10 cellular contexts compared by ENCODE assay signal in the genomic region with DNA sequence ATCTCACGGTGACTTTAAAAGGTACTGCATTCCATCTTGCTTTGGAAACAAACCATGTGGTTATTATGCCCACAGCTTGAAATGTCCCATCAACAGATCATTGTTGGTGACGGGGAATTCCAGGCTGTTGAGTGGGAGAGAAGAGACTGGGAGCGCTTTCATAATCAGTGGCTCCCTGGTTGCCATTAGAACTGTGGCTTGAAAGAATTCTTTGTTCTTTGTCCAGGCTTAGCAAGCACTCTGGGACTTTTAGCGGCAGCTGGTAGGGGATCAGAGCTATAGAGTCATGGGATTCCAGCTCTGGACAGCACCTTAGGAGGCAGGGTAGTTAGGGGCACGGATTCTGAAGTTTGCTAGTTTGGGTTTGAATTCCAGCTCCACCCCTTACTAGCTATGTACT. TPM values are rescaled to one million over a fixed set of nuclear protein-coding genes. Genes with fewer than 3 reads are reported as not detected.
DNase-seq lines count a peak whose midpoint lies in the region; ATAC-seq and TF ChIP-seq lines count a peak whose summit lies in the region.
"Had no signal": no experiment of that assay in that cellular context is flagged by ENCODE, and none has a peak within 500 bp of the region (broad histone marks: within the 10 kb centered on the region; RNA-seq: fewer than 3 reads in every experiment).

No MANE protein-coding gene starts in this region.

- peaks cover 0 to 5% (median 2%) of the 10 kb centered on the region in 5 experiments for H3K9me3 Mint-ChIP-seq in brain

- TF ChIP-seq CTCF in brain (conservative IDR thresholded peaks at IDR 0.05) (no peak), tibial artery (IDR thresholded peaks at IDR 0.05) (no peak)

- peaks cover 4% of the 10 kb centered on the region for H3K27me3 Mint-ChIP-seq in brain

- peak overlapping the region in 4 of 5 experiments; percentile 75 to 85 (median 83) for H3K27ac Mint-ChIP-seq in brain

- H3K36me3 Mint-ChIP-seq in brain, result no peaks in the 10 kb centered on the region

- intact Hi-C loops in sciatic nerve (cut with DNase I) (no loop called here), tibial artery (cut with DNase I; ENCODE audit: low total_unique reads) (no loop called here)

- no peak overlapping the region for H3K27ac ChIP-seq in tibial artery

- peak; percentile 54 for DNase-seq in GM04504 (ENCODE audit: low read depth)
- DNase-seq in hippocampal formation (lab: John Stamatoyannopoulos, UW), result peak; percentile 70 to 95
- DNase-seq in sciatic nerve (ENCODE audit: low spot score), result no peak
- DNase-seq in NCI-H2196 (lab: John Stamatoyannopoulos, UW; ENCODE audit: unreplicated experiment), result no peak
- DNase-seq in NCI-H2227 treated with DMSO at 0.1 percent for 48 hours (lab: John Stamatoyannopoulos, UW), result no peak
- no peak for DNase-seq in tibial artery

- no peaks in the 10 kb centered on the region for H3K9me3 ChIP-seq in tibial artery

- H3K4me3 ChIP-seq in tibial artery, result no peak overlapping the region

- no peaks in the 10 kb centered on the region for H3K27me3 ChIP-seq in tibial artery

- no peaks in the 10 kb centered on the region for H3K36me3 ChIP-seq in tibial artery

- H3K4me1 ChIP-seq in tibial artery, result peaks cover 0 to 14% (median 0%) of the 10 kb centered on the region in 4 donors

- peaks cover 16% of the 10 kb centered on the region for H3K4me1 Mint-ChIP-seq in brain

- ATAC-seq in sciatic nerve (peak; percentile 93), GM18858 (IDR thresholded peaks at IDR 0.05; ENCODE audit: unreplicated experiment) (no peak)
- ATAC-seq: activated CD4-positive, CD25-positive, alpha-beta regulatory T cell treated with anti-CD3 and anti-CD28 coated beads, Interleukin-2, amount 50 U/mL, for 24 hours had no signal

- H3K4me3 Mint-ChIP-seq in brain, result peak overlapping the region in 1 of 5 experiments; percentile 12

RNA-seq across cellular contexts. Expression of gene MMP20, which starts 22.0 kb away (rescaled TPM):
- not detected for polyA plus RNA-seq in brain (ENCODE audit: insufficient read depth, low read depth, low replicate concordance)
- not detected for total RNA-seq in sciatic nerve
- polyA plus RNA-seq: keratinocyte had no signal

Comparison
In these comparisons a context has a peak if more than half of its experiments do, and no peak if none do; other contexts are left out.
1. DNase-seq: peak in GM04504 (single experiment) and hippocampal formation (2 of 2); none in sciatic nerve (single experiment), NCI-H2196 (single experiment), NCI-H2227 treated with DMSO at 0.1 percent for 48 hours (single experiment) and tibial artery (0 of 2).